ENCODE assay signal across 34 cellular contexts in the genomic region with DNA sequence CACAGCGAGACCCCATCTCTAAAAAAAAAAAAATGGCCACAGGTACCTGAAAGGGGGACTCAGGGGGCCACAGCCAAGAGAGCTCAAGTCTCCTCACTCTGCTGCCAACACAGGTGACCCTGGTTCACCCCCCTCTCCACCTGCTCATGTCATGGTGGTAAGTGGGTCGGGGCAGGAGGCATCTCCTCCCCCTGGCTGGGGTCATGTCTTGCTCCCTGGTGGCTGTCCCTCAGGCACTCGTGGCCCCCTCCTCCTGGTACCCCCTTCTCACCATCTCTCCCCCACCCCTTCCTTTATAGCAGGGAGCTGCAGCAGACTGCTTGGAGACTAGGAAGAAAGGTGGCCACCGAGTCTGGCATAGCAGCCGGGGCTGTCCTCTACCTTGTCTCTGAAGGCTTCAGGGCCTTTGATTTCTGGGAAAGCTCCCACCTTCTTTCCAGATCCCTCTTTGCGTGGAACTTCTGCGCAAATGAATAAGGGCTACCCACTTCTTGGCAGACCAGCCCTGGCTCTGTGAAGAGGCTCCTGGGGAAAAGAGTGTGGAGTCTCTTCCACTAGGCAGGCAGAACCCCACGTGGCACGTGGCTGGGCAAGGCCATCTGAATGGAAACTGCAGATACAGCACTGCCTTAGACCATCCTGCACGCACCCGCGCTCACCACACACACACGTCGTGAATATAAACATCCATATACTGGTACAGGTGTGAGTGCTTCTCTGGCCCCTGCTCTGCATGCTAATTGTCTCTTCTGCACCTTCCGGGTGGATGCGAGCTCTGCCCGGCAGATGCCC. TPM values are rescaled to one million over a fixed set of nuclear protein-coding genes. Genes with fewer than 3 reads are reported as not detected.
"Had no signal": no experiment of that assay in that cellular context is flagged by ENCODE, and none has a peak within 500 bp of the region (broad histone marks: within the 10 kb centered on the region; RNA-seq: fewer than 3 reads in every experiment).

No MANE protein-coding gene starts in this region.

- H3K36me3 ChIP-seq: ascending aorta, cardiac muscle cell, esophagus muscularis mucosa, heart left ventricle, left lung, lower lobe of right lung, neutrophil, pancreas, right atrium auricular region, thoracic aorta, uterus had no signal

- H3K9me3 ChIP-seq: ascending aorta, esophagus muscularis mucosa, heart left ventricle, left lung, lower lobe of right lung, mucosa of descending colon, neutrophil, pancreas, right atrium auricular region, thoracic aorta, uterus had no signal

- H3K4me1 Mint-ChIP-seq: activated naive CD4-positive, alpha-beta T cell treated with anti-CD3 and anti-CD28 coated beads, Interleukin-2, amount 10 ng/mL, durations not matched to agents 7 days and 5 days; activated naive CD8-positive, alpha-beta T cell treated with anti-CD3 and anti-CD28 coated beads, Interleukin-2, amount 10 ng/mL, durations not matched to agents 7 days and 5 days; brain; immature natural killer cell had no signal

- H3K4me1 ChIP-seq: ascending aorta, esophagus muscularis mucosa, foreskin keratinocyte, heart left ventricle, left lung, lower lobe of right lung, pancreas, right atrium auricular region, uterus had no signal

- H3K4me3 Mint-ChIP-seq: activated naive CD4-positive, alpha-beta T cell treated with anti-CD3 and anti-CD28 coated beads, Interleukin-2, amount 10 ng/mL, durations not matched to agents 7 days and 5 days; activated naive CD8-positive, alpha-beta T cell treated with anti-CD3 and anti-CD28 coated beads, Interleukin-2, amount 10 ng/mL, durations not matched to agents 7 days and 5 days; activated T-cell treated with anti-CD3 and anti-CD28 coated beads, Interleukin-2, amount 50 U/mL, for 72 hours; brain; effector memory CD8-positive, alpha-beta T cell; immature natural killer cell; natural killer cell treated with Interleukin-12 subunit alpha and Interleukin-12 subunit beta and Interleukin-15 and Interleukin-18, amount 100 ng/mL, for 72 hours; stimulated activated naive CD8-positive, alpha-beta T cell treated with anti-CD3 and anti-CD28 coated beads, Interleukin-15, Interleukin-2, amounts not matched to agents 100 ng/mL and 50 ng/mL, for 24 hours; T-helper 1 cell treated with Interleukin-12 subunit alpha and Interleukin-12 subunit beta and Interleukin-4 antibody, amounts not matched to agents 30 μg/mL and 1 μg/mL, for 36 hours had no signal

- H3K27ac ChIP-seq: ascending aorta, cardiac muscle cell, esophagus muscularis mucosa, foreskin keratinocyte, heart left ventricle, left lung, lower lobe of right lung, neutrophil, pancreas, right atrium auricular region, thoracic aorta, uterus, VCaP had no signal

- DNase-seq: activated CD4-positive, alpha-beta T cell treated with anti-CD3 and anti-CD28 coated beads for 4 hours; activated CD4-positive, alpha-beta T cell treated with anti-CD3 and anti-CD28 coated beads, Interleukin-2, amount 50 U/mL, for 4 hours; activated naive CD4-positive, alpha-beta T cell treated with anti-CD3 and anti-CD28 coated beads, Interleukin-2, amount 10 ng/mL, durations not matched to agents 7 days and 5 days; activated naive CD8-positive, alpha-beta T cell treated with anti-CD3 and anti-CD28 coated beads, Interleukin-2, amount 10 ng/mL, durations not matched to agents 7 days and 5 days; activated T-cell treated with anti-CD3 and anti-CD28 coated beads for 4 hours; activated T-cell treated with anti-CD3 and anti-CD28 coated beads, Interleukin-2, amount 50 U/mL, for 72 hours; cortex of kidney; effector memory CD8-positive, alpha-beta T cell; foreskin keratinocyte; hypothalamus; immature natural killer cell; left lung; lower lobe of right lung; mesenchymal stem cell; mucosa of descending colon; pancreas; stimulated activated CD4-positive, alpha-beta T cell treated with anti-CD3 and anti-CD28 coated beads, Interleukin-4, amount 100 ng/mL, for 1 hour; T-helper 9 cell; trophoblast cell; uterus had no signal

- H3K9me3 Mint-ChIP-seq: activated naive CD4-positive, alpha-beta T cell treated with anti-CD3 and anti-CD28 coated beads, Interleukin-2, amount 10 ng/mL, durations not matched to agents 7 days and 5 days; activated naive CD8-positive, alpha-beta T cell treated with anti-CD3 and anti-CD28 coated beads, Interleukin-2, amount 10 ng/mL, durations not matched to agents 7 days and 5 days; activated T-cell treated with anti-CD3 and anti-CD28 coated beads, Interleukin-2, amount 50 U/mL, for 72 hours; effector memory CD8-positive, alpha-beta T cell; immature natural killer cell; natural killer cell treated with Interleukin-12 subunit alpha and Interleukin-12 subunit beta and Interleukin-15 and Interleukin-18, amount 100 ng/mL, for 72 hours; stimulated activated naive CD8-positive, alpha-beta T cell treated with anti-CD3 and anti-CD28 coated beads, Interleukin-15, Interleukin-2, amounts not matched to agents 100 ng/mL and 50 ng/mL, for 24 hours; T-helper 1 cell treated with Interleukin-12 subunit alpha and Interleukin-12 subunit beta and Interleukin-4 antibody, amounts not matched to agents 30 μg/mL and 1 μg/mL, for 36 hours had no signal

- FAIRE-seq: pancreas, TTC549 had no signal

- H3K4me3 ChIP-seq: ascending aorta, cardiac muscle cell, esophagus muscularis mucosa, heart left ventricle, left lung, lower lobe of right lung, mucosa of descending colon, pancreas, right atrium auricular region, thoracic aorta, uterus had no signal

- H3K27me3 ChIP-seq: ascending aorta, cardiac muscle cell, foreskin keratinocyte, pancreas, right atrium auricular region, uterus had no signal

- H3K27me3 Mint-ChIP-seq: activated naive CD8-positive, alpha-beta T cell treated with anti-CD3 and anti-CD28 coated beads, Interleukin-2, amount 10 ng/mL, durations not matched to agents 7 days and 5 days had no signal

- ATAC-seq: activated T-cell treated with anti-CD3 and anti-CD28 coated beads, Interleukin-2, amount 50 U/mL, for 72 hours; effector memory CD8-positive, alpha-beta T cell; foreskin keratinocyte; heart left ventricle; left lung; lower lobe of right lung; mucosa of descending colon; natural killer cell treated with Interleukin-12 subunit alpha and Interleukin-12 subunit beta and Interleukin-15 and Interleukin-18, amount 100 ng/mL, for 72 hours; pancreas had no signal

- H3K36me3 Mint-ChIP-seq: activated naive CD4-positive, alpha-beta T cell treated with anti-CD3 and anti-CD28 coated beads, Interleukin-2, amount 10 ng/mL, durations not matched to agents 7 days and 5 days; activated naive CD8-positive, alpha-beta T cell treated with anti-CD3 and anti-CD28 coated beads, Interleukin-2, amount 10 ng/mL, durations not matched to agents 7 days and 5 days; brain; immature natural killer cell; natural killer cell treated with Interleukin-12 subunit alpha and Interleukin-12 subunit beta and Interleukin-15 and Interleukin-18, amount 100 ng/mL, for 72 hours had no signal

- H3K27ac Mint-ChIP-seq: activated naive CD4-positive, alpha-beta T cell treated with anti-CD3 and anti-CD28 coated beads, Interleukin-2, amount 10 ng/mL, durations not matched to agents 7 days and 5 days; activated naive CD8-positive, alpha-beta T cell treated with anti-CD3 and anti-CD28 coated beads, Interleukin-2, amount 10 ng/mL, durations not matched to agents 7 days and 5 days; activated T-cell treated with anti-CD3 and anti-CD28 coated beads, Interleukin-2, amount 50 U/mL, for 72 hours; brain; effector memory CD8-positive, alpha-beta T cell; immature natural killer cell; natural killer cell treated with Interleukin-12 subunit alpha and Interleukin-12 subunit beta and Interleukin-15 and Interleukin-18, amount 100 ng/mL, for 72 hours; stimulated activated naive CD8-positive, alpha-beta T cell treated with anti-CD3 and anti-CD28 coated beads, Interleukin-15, Interleukin-2, amounts not matched to agents 100 ng/mL and 50 ng/mL, for 24 hours; T-helper 1 cell treated with Interleukin-12 subunit alpha and Interleukin-12 subunit beta and Interleukin-4 antibody, amounts not matched to agents 30 μg/mL and 1 μg/mL, for 36 hours had no signal

RNA-seq across cellular contexts. Expression of a gene that starts 44.3 kb away (rescaled TPM):
- total RNA-seq: activated naive CD8-positive, alpha-beta T cell treated with anti-CD3 and anti-CD28 coated beads, Interleukin-2, amount 10 ng/mL, durations not matched to agents 7 days and 5 days; kidney epithelial cell; natural killer cell treated with Interleukin-12 subunit alpha and Interleukin-12 subunit beta and Interleukin-15 and Interleukin-18, amount 100 ng/mL, for 72 hours had no signal
- polyA plus RNA-seq: immature natural killer cell had no signal
